ENCODE assay signal across 10 cellular contexts in genomic region chr1:93672069-93672468, GRCh38. TPM values are rescaled to one million over a fixed set of nuclear protein-coding genes. Genes with fewer than 3 reads are reported as not detected.
DNase-seq lines count a peak whose midpoint lies in the region; ATAC-seq, FAIRE-seq and TF ChIP-seq lines count a peak whose summit lies in the region.
"Had no signal": no experiment of that assay in that cellular context is flagged by ENCODE, and none has a peak within 500 bp of the region (broad histone marks: within the 10 kb centered on the region; RNA-seq: fewer than 3 reads in every experiment).

No MANE protein-coding gene starts in this region.

- peak; percentile 9; the same call in 1 of the 2 replicates for TF ChIP-seq RAD21 in Ishikawa (IDR thresholded peaks at IDR 0.05; ENCODE audit: low read depth)

- no peaks in the 10 kb centered on the region for H3K27me3 ChIP-seq in thyroid gland

- H3K27ac ChIP-seq in kidney (ENCODE audit: low read depth in 2 of 2, low read length in 2 of 2) (peak overlapping the region; percentile 37 to 43), thyroid gland (peak overlapping the region; percentile 60 to 76 (median 64))

- POLR2A ChIA-PET in MCF 10A (lab: Yijun Ruan, JAX), result interaction anchor here (0.6 to 10.9 kb wide), 15 partner anchors 8 to 745 kb away, joined by 3 to 116 read pairs (median 6); partner anchors contain the start of gene BCAR3

- TF ChIP-seq CTCF in MCF 10A (IDR thresholded peaks at IDR 0.05; ENCODE audit: unreplicated experiment) (no peak), kidney (IDR thresholded peaks at IDR 0.05; ENCODE audit: borderline replicate concordance, extremely low read depth, insufficient read depth) (no peak), thyroid gland (IDR thresholded peaks at IDR 0.05) (no peak), glutamatergic neuron (IDR thresholded peaks at IDR 0.05; ENCODE audit: partially characterized antibody, unreplicated experiment) (no peak)

- H3K4me3 Mint-ChIP-seq in MCF 10A (ENCODE audit: unreplicated experiment) (no peak overlapping the region), glutamatergic neuron (ENCODE audit: unreplicated experiment) (no peak overlapping the region)
- H3K4me3 Mint-ChIP-seq: H9 had no signal

- H3K9me3 ChIP-seq in kidney (ENCODE audit: control insufficient read depth in 1 of 2, low read length in 2 of 2) (no peaks in the 10 kb centered on the region), thyroid gland (no peaks in the 10 kb centered on the region)

- peak; percentile 89 for DNase-seq in MCF 10A (ENCODE audit: unreplicated experiment)
- no peak for DNase-seq in kidney
- peak; percentile 58 to 64 for DNase-seq in thyroid gland
- no peak for DNase-seq in DMS53 (lab: John Stamatoyannopoulos, UW)
- no peak for DNase-seq in SW480 (ENCODE audit: low spot score)
- no peak for DNase-seq in glutamatergic neuron
- DNase-seq: H9, T-helper 2 cell had no signal

- H3K9me3 Mint-ChIP-seq in MCF 10A (ENCODE audit: unreplicated experiment) (no peaks in the 10 kb centered on the region), glutamatergic neuron (ENCODE audit: unreplicated experiment) (peaks cover 2% of the 10 kb centered on the region)
- H3K9me3 Mint-ChIP-seq: H9 had no signal

- H3K36me3 ChIP-seq in kidney (ENCODE audit: control insufficient read depth in 1 of 2, insufficient read depth in 2 of 2, low read length in 2 of 2) (no peaks in the 10 kb centered on the region), thyroid gland (no peaks in the 10 kb centered on the region)

- peak overlapping the region; percentile 42 for H3K27ac Mint-ChIP-seq in MCF 10A (ENCODE audit: low read depth, unreplicated experiment)
- H3K27ac Mint-ChIP-seq in glutamatergic neuron (ENCODE audit: unreplicated experiment), result no peak overlapping the region
- H3K27ac Mint-ChIP-seq: H9 had no signal

- no peak for ATAC-seq in GM18505 (IDR thresholded peaks at IDR 0.05; ENCODE audit: unreplicated experiment)

- H3K4me3 ChIP-seq in kidney (ENCODE audit: low read length in 2 of 2) (no peak overlapping the region), thyroid gland (replicated peaks in 1 of 3) (no peak overlapping the region)

- CTCF ChIA-PET in MCF 10A (lab: Yijun Ruan, JAX), result interaction anchor here (0.8 to 6.8 kb wide), 10 partner anchors 8 to 146 kb away, joined by 3 to 57 read pairs (median 5); partner anchors contain the start of gene BCAR3

- BruUV-seq in MCF 10A (replicated peaks; lab: Mats Ljungman, UMichigan), result no TSS peak

- H3K4me1 Mint-ChIP-seq in MCF 10A (ENCODE audit: insufficient read depth, unreplicated experiment) (peaks cover 63% of the 10 kb centered on the region), glutamatergic neuron (ENCODE audit: low read depth, unreplicated experiment) (peaks cover 45% of the 10 kb centered on the region)

- H3K9ac ChIP-seq in kidney (ENCODE audit: low read length in 2 of 2), result no peak overlapping the region

- H3K36me3 Mint-ChIP-seq in MCF 10A (ENCODE audit: insufficient read depth, unreplicated experiment), result peaks cover 75% of the 10 kb centered on the region
- H3K36me3 Mint-ChIP-seq in glutamatergic neuron (ENCODE audit: unreplicated experiment), result no peaks in the 10 kb centered on the region

- intact Hi-C loops in MCF 10A (cut with micrococcal nuclease), result no loop called here
- intact Hi-C loops in kidney (cut with DNase I), result no loop called here
- intact Hi-C loops in thyroid gland (cut with DNase I), result no loop called here

- H3K4me1 ChIP-seq in kidney (ENCODE audit: control insufficient read depth in 1 of 2, insufficient read depth in 1 of 2, low read depth in 1 of 2, low read length in 2 of 2) (peaks cover 33 to 45% of the 10 kb centered on the region in 2 donors), thyroid gland (peaks cover 46 to 77% of the 10 kb centered on the region in 2 donors)

- TF ChIP-seq EP300 in Ishikawa (IDR thresholded peaks at IDR 0.05; ENCODE audit: borderline replicate concordance), result peak; percentile 44; the same call in 1 of the 2 replicates

- WGBS in thyroid gland, 2 donors, result 17 to 31% methylated on average over 1 of the region's 1 CpG

- H3K27me3 Mint-ChIP-seq in MCF 10A (ENCODE audit: insufficient read depth, unreplicated experiment), result no peaks in the 10 kb centered on the region
- peaks cover 3% of the 10 kb centered on the region for H3K27me3 Mint-ChIP-seq in glutamatergic neuron (ENCODE audit: unreplicated experiment)

- TF ChIP-seq POLR2A in thyroid gland (IDR thresholded peaks at IDR 0.05), result no peak
- no peak for TF ChIP-seq POLR2A in GM18505 (IDR thresholded peaks at IDR 0.05; ENCODE audit: borderline replicate concordance, extremely low read depth, insufficient read depth, insufficient read length)

- FAIRE-seq in kidney (lab: Jason Lieb, UNC), result no peak

TF ChIP-seq in Ishikawa, 13 proteins besides CTCF, POLR2A, EP300 and RAD21:
- TF ChIP-seq TCF12 (IDR thresholded peaks at IDR 0.05; ENCODE audit: low read depth) (peak; percentile 38; the same call in 1 of the 2 replicates), MAX (IDR thresholded peaks at IDR 0.05) (no peak), TAF1 (IDR thresholded peaks at IDR 0.05; ENCODE audit: low read depth) (no peak), EGR1 (IDR thresholded peaks at IDR 0.05) (no peak), NFIC (IDR thresholded peaks at IDR 0.05) (peak; percentile 82), YY1 (IDR thresholded peaks at IDR 0.05; ENCODE audit: low read depth) (no peak)

RNA-seq across cellular contexts. Expression of gene BCAR3, which starts 9.6 kb away (rescaled TPM):
- total RNA-seq in MCF 10A (2022) (83.6 and 130 TPM in 2 replicates), kidney (25.4 TPM), thyroid gland (10 to 100 TPM; 29.6 to 46.7 (median 37.0) TPM), glutamatergic neuron (ENCODE audit: unreplicated experiment) (12.8 TPM)
- 28.4 TPM for polyA plus RNA-seq in kidney (ENCODE audit: insufficient read depth, low read depth, low replicate concordance)

Comparison
In these comparisons a context has a peak if more than half of its experiments do, and no peak if none do; other contexts are left out.
1. DNase-seq: peak in MCF 10A (single experiment) and thyroid gland (2 of 2); none in kidney (single experiment), DMS53 (single experiment), SW480 (single experiment) and glutamatergic neuron (single experiment).